In genomic region chr1:14964698-14965055, GRCh38 we compare ENCODE assay signal across 27 cellular contexts.
"Had no signal": no experiment of that assay in that cellular context is flagged by ENCODE, and none has a peak within 500 bp of the region (broad histone marks: within the 10 kb centered on the region; RNA-seq: fewer than 3 reads in every experiment).

No MANE protein-coding gene starts in this region.

- H3K36me3 Mint-ChIP-seq: activated CD8-positive, alpha-beta memory T cell treated with anti-CD3 and anti-CD28 coated beads, Interleukin-2, amount 10 ng/mL, durations not matched to agents 7 days and 5 days; activated naive CD4-positive, alpha-beta T cell treated with anti-CD3 and anti-CD28 coated beads, Interleukin-2, amount 50 U/mL, for 24 hours; naive B cell; stimulated activated effector memory CD8-positive, alpha-beta T cell treated with anti-CD3 and anti-CD28 coated beads, Interleukin-12 subunit alpha, Interleukin-12 subunit beta, amount 100 ng/mL, for 72 hours; T-cell had no signal

- H3K4me1 Mint-ChIP-seq: naive B cell had no signal

- H3K9me3 ChIP-seq: ovary, tibial artery, upper lobe of right lung had no signal

- H3K4me3 Mint-ChIP-seq: activated CD4-positive, alpha-beta T cell treated with anti-CD3 and anti-CD28 coated beads for 36 hours; activated CD8-positive, alpha-beta memory T cell treated with anti-CD3 and anti-CD28 coated beads, Interleukin-2, amount 10 ng/mL, durations not matched to agents 7 days and 5 days; activated CD8-positive, alpha-beta T cell treated with anti-CD3 and anti-CD28 coated beads, Interleukin-2, amount 10 ng/mL, durations not matched to agents 7 days and 5 days; activated naive CD4-positive, alpha-beta T cell treated with anti-CD3 and anti-CD28 coated beads, Interleukin-2, amount 50 U/mL, for 24 hours; effector memory CD8-positive, alpha-beta T cell; naive B cell; stimulated activated effector memory CD8-positive, alpha-beta T cell treated with anti-CD3 and anti-CD28 coated beads, Interleukin-12 subunit alpha, Interleukin-12 subunit beta, amount 100 ng/mL, for 72 hours; stimulated activated naive CD8-positive, alpha-beta T cell treated with anti-CD3 and anti-CD28 coated beads, Interleukin-15, Interleukin-2, amounts not matched to agents 100 ng/mL and 50 ng/mL, for 24 hours; T-cell had no signal

- H3K4me3 ChIP-seq: coronary artery, left ventricle myocardium inferior, lung, ovary, tibial artery, upper lobe of right lung had no signal

- H3K27ac Mint-ChIP-seq: activated CD4-positive, alpha-beta T cell treated with anti-CD3 and anti-CD28 coated beads for 36 hours; activated CD8-positive, alpha-beta memory T cell treated with anti-CD3 and anti-CD28 coated beads, Interleukin-2, amount 10 ng/mL, durations not matched to agents 7 days and 5 days; activated CD8-positive, alpha-beta T cell treated with anti-CD3 and anti-CD28 coated beads, Interleukin-2, amount 10 ng/mL, durations not matched to agents 7 days and 5 days; activated naive CD4-positive, alpha-beta T cell treated with anti-CD3 and anti-CD28 coated beads, Interleukin-2, amount 50 U/mL, for 24 hours; activated T-helper 2 cell treated with anti-CD3 and anti-CD28 coated beads, Interferon-gamma antibody, Interleukin-2, Interleukin-4, amounts not matched to agents 10 μg/mL and 5 μg/mL and 100 μg/mL, durations not matched to agents 14 hours and 24 hours and 36 hours; effector memory CD8-positive, alpha-beta T cell; naive B cell; progenitor cell of endocrine pancreas; stimulated activated naive CD8-positive, alpha-beta T cell treated with anti-CD3 and anti-CD28 coated beads, Interleukin-15, Interleukin-2, amounts not matched to agents 100 ng/mL and 50 ng/mL, for 24 hours; T-cell had no signal

- H3K27me3 ChIP-seq: foreskin keratinocyte, ovary, tibial artery, upper lobe of right lung had no signal

- H3K9me3 Mint-ChIP-seq: activated naive CD4-positive, alpha-beta T cell treated with anti-CD3 and anti-CD28 coated beads, Interleukin-2, amount 50 U/mL, for 24 hours; activated T-helper 2 cell treated with anti-CD3 and anti-CD28 coated beads, Interferon-gamma antibody, Interleukin-2, Interleukin-4, amounts not matched to agents 10 μg/mL and 5 μg/mL and 100 μg/mL, durations not matched to agents 14 hours and 24 hours and 36 hours; effector memory CD8-positive, alpha-beta T cell; stimulated activated effector memory CD8-positive, alpha-beta T cell treated with anti-CD3 and anti-CD28 coated beads, Interleukin-12 subunit alpha, Interleukin-12 subunit beta, amount 100 ng/mL, for 72 hours; stimulated activated naive CD8-positive, alpha-beta T cell treated with anti-CD3 and anti-CD28 coated beads, Interleukin-15, Interleukin-2, amounts not matched to agents 100 ng/mL and 50 ng/mL, for 24 hours; T-cell had no signal

- H3K27ac ChIP-seq: coronary artery, foreskin keratinocyte, left ventricle myocardium inferior, ovary, tibial artery, upper lobe of right lung had no signal

- H3K36me3 ChIP-seq: ovary had no signal

- H3K27me3 Mint-ChIP-seq: activated CD4-positive, alpha-beta T cell treated with anti-CD3 and anti-CD28 coated beads for 36 hours; activated CD8-positive, alpha-beta memory T cell treated with anti-CD3 and anti-CD28 coated beads, Interleukin-2, amount 10 ng/mL, durations not matched to agents 7 days and 5 days; activated naive CD4-positive, alpha-beta T cell treated with anti-CD3 and anti-CD28 coated beads, Interleukin-2, amount 50 U/mL, for 24 hours; progenitor cell of endocrine pancreas; stimulated activated naive CD8-positive, alpha-beta T cell treated with anti-CD3 and anti-CD28 coated beads, Interleukin-15, Interleukin-2, amounts not matched to agents 100 ng/mL and 50 ng/mL, for 24 hours had no signal

- ATAC-seq: activated CD4-positive, alpha-beta T cell treated with anti-CD3 and anti-CD28 coated beads for 36 hours; activated CD8-positive, alpha-beta memory T cell treated with anti-CD3 and anti-CD28 coated beads, Interleukin-2, amount 10 ng/mL, durations not matched to agents 7 days and 5 days; activated CD8-positive, alpha-beta T cell treated with anti-CD3 and anti-CD28 coated beads, Interleukin-2, amount 10 ng/mL, durations not matched to agents 7 days and 5 days; effector memory CD8-positive, alpha-beta T cell; foreskin keratinocyte; sciatic nerve; stimulated activated effector memory CD8-positive, alpha-beta T cell treated with anti-CD3 and anti-CD28 coated beads, Interleukin-12 subunit alpha, Interleukin-12 subunit beta, amount 100 ng/mL, for 72 hours; T-cell; upper lobe of right lung had no signal

- DNase-seq: activated CD4-positive, alpha-beta T cell treated with anti-CD3 and anti-CD28 coated beads for 36 hours; activated CD4-positive, CD25-positive, alpha-beta regulatory T cell; activated CD8-positive, alpha-beta memory T cell treated with anti-CD3 and anti-CD28 coated beads, Interleukin-2, amount 10 ng/mL, durations not matched to agents 7 days and 5 days; activated CD8-positive, alpha-beta T cell treated with anti-CD3 and anti-CD28 coated beads, Interleukin-2, amount 10 ng/mL, durations not matched to agents 7 days and 5 days; activated T-cell treated with anti-CD3 and anti-CD28 coated beads, Interleukin-2, amount 50 U/mL, for 48 hours; cerebellar nuclear complex; effector memory CD8-positive, alpha-beta T cell; erythroblast; foreskin keratinocyte; islet precursor cell; left ventricle myocardium inferior; naive B cell; ovary; small intestine; stimulated activated CD4-positive, alpha-beta T cell treated with anti-CD3 and anti-CD28 coated beads, Interleukin-4, amount 100 ng/mL, for 24 hours; substantia nigra; T-cell; tibial artery; upper lobe of right lung had no signal
